In genomic region chr11:64290894-64291745, GRCh38 we compare ENCODE assay signal across 1 cellular context.
TF ChIP-seq lines count a peak whose summit lies in the region.

KCNK4 (plus strand) TSS chr11:64291302; CDS start chr11:64293019, 1,717 bp downstream.

TF ChIP-seq in IMR-90, 13 proteins besides CTCF, POLR2A, EP300 and RAD21 (continued from another document):
- TF ChIP-seq, protein P1, sequence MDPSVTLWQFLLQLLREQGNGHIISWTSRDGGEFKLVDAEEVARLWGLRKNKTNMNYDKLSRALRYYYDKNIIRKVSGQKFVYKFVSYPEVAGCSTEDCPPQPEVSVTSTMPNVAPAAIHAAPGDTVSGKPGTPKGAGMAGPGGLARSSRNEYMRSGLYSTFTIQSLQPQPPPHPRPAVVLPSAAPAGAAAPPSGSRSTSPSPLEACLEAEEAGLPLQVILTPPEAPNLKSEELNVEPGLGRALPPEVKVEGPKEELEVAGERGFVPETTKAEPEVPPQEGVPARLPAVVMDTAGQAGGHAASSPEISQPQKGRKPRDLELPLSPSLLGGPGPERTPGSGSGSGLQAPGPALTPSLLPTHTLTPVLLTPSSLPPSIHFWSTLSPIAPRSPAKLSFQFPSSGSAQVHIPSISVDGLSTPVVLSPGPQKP (IDR thresholded peaks at IDR 0.05; ENCODE audit: borderline replicate concordance, low read depth, low read length): no peak
- TF ChIP-seq FOS (IDR thresholded peaks at IDR 0.05; ENCODE audit: low read depth, low read length) (no peak), BHLHE40 (IDR thresholded peaks at IDR 0.05; ENCODE audit: low read depth, low read length) (no peak), MAFK (IDR thresholded peaks at IDR 0.05; ENCODE audit: low read depth, low read length) (no peak)
